Comparison of ENCODE assay signal across 8 cellular contexts in genomic region chr1:222464841-222465210, GRCh38.
DNase-seq lines count a peak whose midpoint lies in the region; ATAC-seq, FAIRE-seq and TF ChIP-seq lines count a peak whose summit lies in the region.

No MANE protein-coding gene starts in this region.

- CTCF ChIA-PET in Calu3 (lab: Charles Lee), result interaction anchor here (0.8 to 2.5 kb wide), 3 partner anchors 125 to 180 kb away, joined by 3 to 30 read pairs (median 4); partner anchors contain the start of gene TAF1A

- H3K9me3 Mint-ChIP-seq in Calu3 (ENCODE audit: low read depth, unreplicated experiment), result peaks cover 2% of the 10 kb centered on the region

- no peaks in the 10 kb centered on the region for H3K4me1 Mint-ChIP-seq in Calu3 (ENCODE audit: low read depth, unreplicated experiment)

- H3K36me3 ChIP-seq in iPS-18a (ENCODE audit: control insufficient read depth, low read depth, low read length) (no peaks in the 10 kb centered on the region), small intestine (ENCODE audit: control insufficient read depth in 2 of 2, insufficient read depth in 2 of 2, low read length in 2 of 2) (no peaks in the 10 kb centered on the region)

- DNase-seq in Calu3 (peak; percentile 58), LHCN-M2 (ENCODE audit: low read depth) (peak; percentile 75), T-helper 9 cell (peak; percentile 65), astrocyte of the spinal cord (ENCODE audit: low read depth, low spot score) (no peak), small intestine (peak; percentile 20), DMS153 treated with DMSO at 0.1 percent for 48 hours (lab: John Stamatoyannopoulos, UW; ENCODE audit: unreplicated experiment) (no peak)

- no TSS peak for BruUV-seq in Calu3 (replicated peaks; lab: Mats Ljungman, UMichigan)

- TF ChIP-seq CTCF in Calu3 (IDR thresholded peaks at IDR 0.05; ENCODE audit: unreplicated experiment), result no peak
- no peak for TF ChIP-seq CTCF in astrocyte of the spinal cord (IDR thresholded peaks at IDR 0.05; ENCODE audit: low read depth, low read length)

- FAIRE-seq in small intestine (lab: Jason Lieb, UNC), result no peak

- in situ Hi-C loops in astrocyte of the spinal cord (cut with HindIII; ENCODE audit: low sequenced_read_pairs), result no loop called here

- H3K9me3 ChIP-seq in iPS-18a (ENCODE audit: control insufficient read depth, low read depth, low read length) (no peaks in the 10 kb centered on the region), small intestine (ENCODE audit: control insufficient read depth, low read depth) (no peaks in the 10 kb centered on the region)

- peak overlapping the region; percentile 36 for H3K27ac Mint-ChIP-seq in Calu3 (ENCODE audit: unreplicated experiment)

- H3K27me3 Mint-ChIP-seq in Calu3 (ENCODE audit: unreplicated experiment), result peaks cover 12% of the 10 kb centered on the region

- H3K36me3 Mint-ChIP-seq in Calu3 (ENCODE audit: insufficient read depth, unreplicated experiment), result peaks cover 5% of the 10 kb centered on the region

- H3K27ac ChIP-seq in iPS-18a (ENCODE audit: low read length), result no peak overlapping the region
- peak overlapping the region in 1 of 2 donors; percentile 94 for H3K27ac ChIP-seq in small intestine (ENCODE audit: low read depth in 1 of 2, low read length in 1 of 2)

- H3K4me3 ChIP-seq in astrocyte of the spinal cord (ENCODE audit: low read depth, low read length) (peak overlapping the region; percentile 51), iPS-18a (ENCODE audit: low read length) (peak overlapping the region; percentile 79), small intestine (ENCODE audit: low read depth in 1 of 2, low read length in 2 of 2) (no peak overlapping the region)

- H3K4me1 ChIP-seq in iPS-18a (ENCODE audit: control insufficient read depth, low read depth, low read length) (no peaks in the 10 kb centered on the region), small intestine (ENCODE audit: control insufficient read depth in 2 of 2, insufficient read depth in 1 of 2, low read depth in 1 of 2, low read length in 1 of 2) (peaks cover 0 to 2% of the 10 kb centered on the region in 2 donors)

- ATAC-seq in GM21786 (IDR thresholded peaks at IDR 0.05; ENCODE audit: unreplicated experiment), result peak; percentile 24

- peak overlapping the region; percentile 60 for H3K4me3 Mint-ChIP-seq in Calu3 (ENCODE audit: low read depth, unreplicated experiment)

- WGBS in small intestine, 3 donors, result 24 to 41% (median 37%) methylated on average over 10 of the region's 10 CpGs

- peak overlapping the region; percentile 46 for H3K9ac ChIP-seq in iPS-18a (ENCODE audit: low read length)

- intact Hi-C loops in Calu3 (cut with micrococcal nuclease; ENCODE audit: unreplicated experiment), result loop anchor here (1.0 to 10.0 kb wide), 2 partner anchors 169 to 250 kb away; partner anchors contain the start of genes AIDA and BROX

- no peaks in the 10 kb centered on the region for H3K27me3 ChIP-seq in iPS-18a (ENCODE audit: control insufficient read depth, insufficient read depth, low read length)
- no peaks in the 10 kb centered on the region for H3K27me3 ChIP-seq in small intestine (ENCODE audit: control insufficient read depth in 2 of 2, insufficient read depth in 2 of 2, low read length in 2 of 2)

Comparison
In these comparisons a context has a peak if more than half of its experiments do, and no peak if none do; other contexts are left out.
1. DNase-seq: peak in Calu3 (single experiment), LHCN-M2 (single experiment), T-helper 9 cell (single experiment) and small intestine (single experiment); none in astrocyte of the spinal cord (single experiment) and DMS153 treated with DMSO at 0.1 percent for 48 hours (single experiment).
2. H3K4me3 ChIP-seq: peak in astrocyte of the spinal cord (single experiment) and iPS-18a (single experiment); none in small intestine (0 of 2).